ENCODE assay signal across 12 cellular contexts in the genomic region with DNA sequence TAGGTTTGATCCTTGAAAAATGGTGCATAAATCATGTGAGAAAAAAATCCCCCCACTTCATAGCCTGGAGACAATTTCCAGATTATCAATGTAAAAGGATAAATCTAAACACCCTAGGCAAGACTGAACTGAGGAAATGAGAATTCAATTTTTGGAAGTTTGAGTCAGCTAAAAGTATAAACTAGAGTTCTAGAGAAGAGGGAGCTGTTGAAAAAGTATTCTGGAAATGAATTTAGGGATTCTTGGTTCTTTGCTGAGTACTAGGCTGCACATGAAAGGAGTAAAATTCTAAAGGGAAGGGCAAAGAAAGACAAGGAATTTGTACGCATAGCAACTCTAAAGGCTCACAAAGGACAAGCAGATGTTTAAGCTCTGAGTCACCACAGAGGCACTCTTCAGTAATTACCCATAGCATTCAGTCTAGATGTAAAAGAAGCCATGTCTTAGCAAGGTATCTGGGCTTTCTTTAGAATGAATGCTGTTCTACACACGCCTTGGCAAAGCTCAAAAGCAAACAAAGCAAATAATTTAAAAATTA.
DNase-seq lines count a peak whose midpoint lies in the region; ATAC-seq, FAIRE-seq and TF ChIP-seq lines count a peak whose summit lies in the region.
"Had no signal": no experiment of that assay in that cellular context is flagged by ENCODE, and none has a peak within 500 bp of the region (broad histone marks: within the 10 kb centered on the region; RNA-seq: fewer than 3 reads in every experiment).

No MANE protein-coding gene starts in this region.

- peak overlapping the region; percentile 23 for H2AFZ ChIP-seq in astrocyte (ENCODE audit: low read depth, low read length)

- DNase-seq in ACHN (peak; percentile 75), HTR-8/SVneo (ENCODE audit: insufficient read length, low spot score) (peak; percentile 26), astrocyte (ENCODE audit: low read depth) (peak; percentile 90), OCI-M2 (lab: John Stamatoyannopoulos, UW; ENCODE audit: unreplicated experiment) (no peak), cortex of kidney (lab: John Stamatoyannopoulos, UW) (no peak)
- DNase-seq: NCI-H1417, spleen had no signal

- H3K9ac ChIP-seq in astrocyte (ENCODE audit: low read length) = no peak overlapping the region
- no peak overlapping the region for H3K9ac ChIP-seq in iPS-18a (ENCODE audit: low read length)

- in situ Hi-C loops in ACHN (cut with HindIII; ENCODE audit: low pct_ligation_motif_present, low pct_unique_long_range_greater_than_20kb, low sequenced_read_pairs) = no loop called here

- H3K9me3 ChIP-seq in astrocyte (ENCODE audit: insufficient read depth, low read depth, low read length) (peaks cover 3% of the 10 kb centered on the region), iPS-18a (ENCODE audit: control insufficient read depth, low read depth, low read length) (peaks cover 20% of the 10 kb centered on the region)

- no peaks in the 10 kb centered on the region for H3K27me3 ChIP-seq in astrocyte (ENCODE audit: insufficient read depth, low read length)
- H3K27me3 ChIP-seq in iPS-18a (ENCODE audit: control insufficient read depth, insufficient read depth, low read length) = no peaks in the 10 kb centered on the region
- H3K27me3 ChIP-seq: spleen had no signal

- H3K27ac ChIP-seq in astrocyte (ENCODE audit: low read depth, low read length) (peak overlapping the region; percentile 24), iPS-18a (ENCODE audit: low read length) (peak overlapping the region; percentile 93)
- H3K27ac ChIP-seq: spleen had no signal

- ATAC-seq in GM18498 (IDR thresholded peaks at IDR 0.05; ENCODE audit: unreplicated experiment) (no peak), GM18858 (IDR thresholded peaks at IDR 0.05; ENCODE audit: unreplicated experiment) (no peak)

- H3K4me3 ChIP-seq in astrocyte (ENCODE audit: insufficient read depth, low read depth, low read length) (no peak overlapping the region), iPS-18a (ENCODE audit: low read length) (no peak overlapping the region)
- H3K4me3 ChIP-seq: spleen had no signal

- TF ChIP-seq CTCF in astrocyte (IDR thresholded peaks at IDR 0.05; ENCODE audit: insufficient read depth, low read depth, low read length) = no peak

- H3K4me1 Mint-ChIP-seq in astrocyte (ENCODE audit: low read depth, unreplicated experiment) = peaks cover 5% of the 10 kb centered on the region

- H3K4me3 Mint-ChIP-seq in astrocyte (ENCODE audit: unreplicated experiment) = no peak overlapping the region

- no peaks in the 10 kb centered on the region for H3K79me2 ChIP-seq in astrocyte (ENCODE audit: insufficient read depth, low read length)

- H4K20me1 ChIP-seq in astrocyte (ENCODE audit: insufficient read depth, low read length) = no peaks in the 10 kb centered on the region

- H3K4me1 ChIP-seq in astrocyte (ENCODE audit: insufficient read depth, low read length) (peaks cover 6% of the 10 kb centered on the region), iPS-18a (ENCODE audit: control insufficient read depth, low read depth, low read length) (peaks cover 5% of the 10 kb centered on the region)
- H3K4me1 ChIP-seq: spleen had no signal

- H3K36me3 ChIP-seq in astrocyte (ENCODE audit: insufficient read depth, low read length) = no peaks in the 10 kb centered on the region
- no peaks in the 10 kb centered on the region for H3K36me3 ChIP-seq in iPS-18a (ENCODE audit: control insufficient read depth, low read depth, low read length)
- H3K36me3 ChIP-seq: spleen had no signal

- no peaks in the 10 kb centered on the region for H3K36me3 Mint-ChIP-seq in astrocyte (ENCODE audit: low read depth, unreplicated experiment)

- no peak for FAIRE-seq in HTR-8/SVneo (lab: Jason Lieb, UNC)
- FAIRE-seq in astrocyte (lab: Jason Lieb, UNC) = peak; percentile 68
- FAIRE-seq: colon, GM19239 had no signal

- peaks cover 13% of the 10 kb centered on the region for H3K9me3 Mint-ChIP-seq in astrocyte (ENCODE audit: unreplicated experiment)

- H3K4me2 ChIP-seq in astrocyte (ENCODE audit: low read length) = peak overlapping the region; percentile 47

- H3K27me3 Mint-ChIP-seq in astrocyte (ENCODE audit: low read depth, unreplicated experiment) = no peaks in the 10 kb centered on the region

- H3K27ac Mint-ChIP-seq in astrocyte (ENCODE audit: unreplicated experiment) = peak overlapping the region; percentile 51

Comparison
In these comparisons a context has a peak if more than half of its experiments do, and no peak if none do; other contexts are left out.
1. DNase-seq: peak in ACHN (single experiment), HTR-8/SVneo (single experiment) and astrocyte (single experiment); none in OCI-M2 (single experiment) and cortex of kidney (single experiment).